Comparison of ENCODE assay signal across 19 cellular contexts in the genomic region with DNA sequence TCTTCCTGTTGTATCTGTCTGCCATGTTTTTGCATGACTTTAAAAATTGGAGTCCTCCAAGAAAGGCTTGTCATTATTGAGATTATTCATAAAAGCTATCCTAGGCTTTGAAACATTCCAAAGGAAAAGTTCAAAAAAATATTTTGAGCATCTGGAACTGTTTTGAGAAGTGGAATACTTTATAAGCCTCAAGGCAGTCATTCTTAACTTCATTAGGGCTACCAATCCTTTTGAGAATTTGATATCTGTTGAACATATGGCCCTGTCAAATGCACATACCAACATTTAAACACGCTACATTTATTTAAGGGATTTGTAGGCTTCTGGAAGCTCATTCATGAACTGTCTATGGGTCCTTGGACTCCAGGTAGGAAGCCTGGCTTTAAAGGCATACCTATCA.
"Had no signal": no experiment of that assay in that cellular context is flagged by ENCODE, and none has a peak within 500 bp of the region (broad histone marks: within the 10 kb centered on the region; RNA-seq: fewer than 3 reads in every experiment).

No MANE protein-coding gene starts in this region.

- H3K4me3 ChIP-seq: breast epithelium had no signal

- H3K9me3 ChIP-seq: breast epithelium had no signal

- H3K27me3 ChIP-seq: breast epithelium had no signal

- H3K27ac ChIP-seq: breast epithelium had no signal

- ATAC-seq: activated CD4-positive, CD25-positive, alpha-beta regulatory T cell treated with anti-CD3 and anti-CD28 coated beads, Interleukin-2, amount 50 U/mL, for 24 hours; activated CD8-positive, alpha-beta T cell treated with anti-CD3 and anti-CD28 coated beads, Interleukin-2, amount 10 ng/mL, durations not matched to agents 7 days and 5 days had no signal

- H3K4me1 ChIP-seq: breast epithelium had no signal

- DNase-seq: activated CD4-positive, alpha-beta T cell treated with anti-CD3 and anti-CD28 coated beads for 48 hours; activated CD4-positive, alpha-beta T cell treated with anti-CD3 and anti-CD28 coated beads, Interleukin-2, amount 50 U/mL, for 4 hours; activated CD8-positive, alpha-beta memory T cell treated with anti-CD3 and anti-CD28 coated beads, Interleukin-2, amount 50 U/mL, for 48 hours; activated CD8-positive, alpha-beta T cell treated with anti-CD3 and anti-CD28 coated beads, Interleukin-2, amount 10 ng/mL, durations not matched to agents 7 days and 5 days; activated naive CD4-positive, alpha-beta T cell treated with anti-CD3 and anti-CD28 coated beads, Interleukin-2, amount 50 U/mL, for 16 hours; activated naive CD8-positive, alpha-beta T cell treated with anti-CD3 and anti-CD28 coated beads, Interleukin-2, amount 10 ng/mL, durations not matched to agents 7 days and 5 days; activated T-cell treated with anti-CD3 and anti-CD28 coated beads, Interleukin-2, amount 50 U/mL, for 1 hour; aorta; caudate nucleus; NCI-H1048; NCI-H146; NCI-H187 treated with DMSO at 0.1 percent for 48 hours; NCI-H2081 treated with DMSO at 0.1 percent for 48 hours; NCI-H446 treated with DMSO at 0.1 percent for 48 hours; NCI-H524 treated with DMSO at 0.1 percent for 48 hours; NCI-H748 treated with DMSO at 0.1 percent for 48 hours; SIG-M5 had no signal

- H3K36me3 ChIP-seq: breast epithelium had no signal
